In the genomic region with DNA sequence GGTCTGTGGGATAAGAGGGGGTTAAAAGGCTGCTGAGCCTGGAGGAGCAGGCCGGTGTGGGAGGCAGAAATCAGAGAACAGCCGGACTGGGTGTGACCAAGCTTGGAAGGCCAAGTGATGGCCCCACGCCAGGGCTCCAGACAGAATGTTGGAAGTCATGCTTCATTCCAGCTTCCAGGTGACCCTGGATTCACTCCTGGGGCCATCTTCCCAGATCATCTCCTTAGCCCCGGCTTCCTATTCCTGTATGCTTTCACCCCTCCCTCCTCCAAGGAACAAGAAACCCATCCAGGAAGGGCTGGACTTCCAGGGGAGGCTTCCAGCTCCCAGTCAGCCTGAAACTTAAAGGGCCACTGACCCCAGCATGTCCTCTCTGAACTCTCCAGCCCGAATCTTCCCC, we compare ENCODE assay signal across 1 cellular context.
TF ChIP-seq lines count a peak whose summit lies in the region.

No MANE protein-coding gene starts in this region.

TF ChIP-seq in K562, 482 proteins besides CTCF, POLR2A, EP300 and RAD21:
- TF ChIP-seq, protein P1, sequence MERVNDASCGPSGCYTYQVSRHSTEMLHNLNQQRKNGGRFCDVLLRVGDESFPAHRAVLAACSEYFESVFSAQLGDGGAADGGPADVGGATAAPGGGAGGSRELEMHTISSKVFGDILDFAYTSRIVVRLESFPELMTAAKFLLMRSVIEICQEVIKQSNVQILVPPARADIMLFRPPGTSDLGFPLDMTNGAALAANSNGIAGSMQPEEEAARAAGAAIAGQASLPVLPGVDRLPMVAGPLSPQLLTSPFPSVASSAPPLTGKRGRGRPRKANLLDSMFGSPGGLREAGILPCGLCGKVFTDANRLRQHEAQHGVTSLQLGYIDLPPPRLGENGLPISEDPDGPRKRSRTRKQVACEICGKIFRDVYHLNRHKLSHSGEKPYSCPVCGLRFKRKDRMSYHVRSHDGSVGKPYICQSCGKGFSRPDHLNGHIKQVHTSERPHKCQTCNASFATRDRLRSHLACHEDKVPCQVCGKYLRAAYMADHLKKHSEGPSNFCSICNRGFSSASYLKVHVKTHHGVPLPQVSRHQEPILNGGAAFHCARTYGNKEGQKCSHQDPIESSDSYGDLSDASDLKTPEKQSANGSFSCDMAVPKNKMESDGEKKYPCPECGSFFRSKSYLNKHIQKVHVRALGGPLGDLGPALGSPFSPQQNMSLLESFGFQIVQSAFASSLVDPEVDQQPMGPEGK (CRISPR knock-in tag; IDR thresholded peaks at IDR 0.05; ENCODE audit: borderline replicate concordance) = no peak
- TF ChIP-seq NFIC (IDR thresholded peaks at IDR 0.05) (peak; percentile 55), ZSCAN32 (CRISPR knock-in tag; IDR thresholded peaks at IDR 0.05) (no peak), ZNF507 (tag; conservative IDR thresholded peaks at IDR 0.05) (no peak), ZKSCAN1 (IDR thresholded peaks at IDR 0.05; ENCODE audit: low read depth, low read length) (no peak), LARP7 (IDR thresholded peaks at IDR 0.05) (no peak), RBM15 (IDR thresholded peaks at IDR 0.05; ENCODE audit: insufficient read depth, low read length) (no peak), MTA1 (IDR thresholded peaks at IDR 0.05; ENCODE audit: borderline replicate concordance) (no peak), CBFA2T3 (IDR thresholded peaks at IDR 0.05) (peak; percentile 28; the same call in 1 of the 2 replicates), PHF8 (IDR thresholded peaks at IDR 0.05; ENCODE audit: borderline replicate concordance, low read length) (no peak), SLC30A9 (CRISPR knock-in tag; IDR thresholded peaks at IDR 0.05) (no peak)
- TF ChIP-seq, protein P2, sequence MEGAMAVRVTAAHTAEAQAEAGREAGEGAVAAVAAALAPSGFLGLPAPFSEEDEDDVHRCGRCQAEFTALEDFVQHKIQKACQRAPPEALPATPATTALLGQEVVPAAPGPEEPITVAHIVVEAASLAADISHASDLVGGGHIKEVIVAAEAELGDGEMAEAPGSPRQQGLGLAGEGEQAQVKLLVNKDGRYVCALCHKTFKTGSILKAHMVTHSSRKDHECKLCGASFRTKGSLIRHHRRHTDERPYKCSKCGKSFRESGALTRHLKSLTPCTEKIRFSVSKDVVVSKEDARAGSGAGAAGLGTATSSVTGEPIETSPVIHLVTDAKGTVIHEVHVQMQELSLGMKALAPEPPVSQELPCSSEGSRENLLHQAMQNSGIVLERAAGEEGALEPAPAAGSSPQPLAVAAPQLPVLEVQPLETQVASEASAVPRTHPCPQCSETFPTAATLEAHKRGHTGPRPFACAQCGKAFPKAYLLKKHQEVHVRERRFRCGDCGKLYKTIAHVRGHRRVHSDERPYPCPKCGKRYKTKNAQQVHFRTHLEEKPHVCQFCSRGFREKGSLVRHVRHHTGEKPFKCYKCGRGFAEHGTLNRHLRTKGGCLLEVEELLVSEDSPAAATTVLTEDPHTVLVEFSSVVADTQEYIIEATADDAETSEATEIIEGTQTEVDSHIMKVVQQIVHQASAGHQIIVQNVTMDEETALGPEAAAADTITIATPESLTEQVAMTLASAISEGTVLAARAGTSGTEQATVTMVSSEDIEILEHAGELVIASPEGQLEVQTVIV (CRISPR knock-in tag; IDR thresholded peaks at IDR 0.05; ENCODE audit: borderline replicate concordance) = no peak
